ENCODE assay signal across 8 cellular contexts in genomic region chr1:37602750-37603694, GRCh38. TPM values are rescaled to one million over a fixed set of nuclear protein-coding genes. Genes with fewer than 3 reads are reported as not detected.
DNase-seq lines count a peak whose midpoint lies in the region; ATAC-seq and TF ChIP-seq lines count a peak whose summit lies in the region.

No MANE protein-coding gene starts in this region.

- H3K9me3 Mint-ChIP-seq in CD4-positive, alpha-beta memory T cell: no peaks in the 10 kb centered on the region
- H3K9me3 Mint-ChIP-seq in H9: no peaks in the 10 kb centered on the region

- no peak overlapping the region for H3K4me3 Mint-ChIP-seq in CD4-positive, alpha-beta memory T cell
- H3K4me3 Mint-ChIP-seq in H9: no peak overlapping the region

- POLR2A ChIA-PET in CD4-positive, alpha-beta memory T cell (lab: Charles Lee; ENCODE audit: partially characterized antibody): interaction anchor here (0.6 to 1.2 kb wide), 3 partner anchors 80 to 1957 kb away, joined by 3 read pairs; no protein-coding TSS in a partner anchor

- no peak overlapping the region for H2BK5ac ChIP-seq in H9 (ENCODE audit: insufficient read length, low read length)

- H2AFZ ChIP-seq in H9 (ENCODE audit: low read length): no peak overlapping the region

- H4K91ac ChIP-seq in H9 (ENCODE audit: insufficient read length, low read depth, low read length): no peak overlapping the region

- no peaks in the 10 kb centered on the region for H3K27me3 ChIP-seq in CD4-positive, alpha-beta memory T cell (ENCODE audit: insufficient read depth, low read length)
- H3K27me3 ChIP-seq in H9 (ENCODE audit: insufficient read depth, low read length) (no peaks in the 10 kb centered on the region), foreskin keratinocyte (peaks cover 40% of the 10 kb centered on the region)

- DNase-seq in CD4-positive, alpha-beta memory T cell: peak in 4 of 5 donors; percentile 47 to 58 (median 54)
- DNase-seq in H9 (peak; percentile 57), NCI-H82 (lab: John Stamatoyannopoulos, UW) (peak; percentile 82), foreskin keratinocyte (peak in 1 of 2 donors; percentile 8), retina (peak; percentile 54), GOT3 (lab: John Stamatoyannopoulos, UW) (no peak)
- peak; percentile 27 for DNase-seq in activated T-cell treated with anti-CD3 and anti-CD28 coated beads, Interleukin-2, amount 50 U/mL, for 1 hour

- CTCF ChIA-PET in CD4-positive, alpha-beta memory T cell (lab: Charles Lee; ENCODE audit: partially characterized antibody): interaction anchor here (0.8 to 10.0 kb wide), 21 partner anchors 9 to 373 kb away, joined by 3 to 228 read pairs (median 4); partner anchors contain the start of genes MTF1 and SNIP1

- H3K4me1 Mint-ChIP-seq in CD4-positive, alpha-beta memory T cell: peaks cover 0 to 7% (median 0%) of the 10 kb centered on the region in 4 donors
- no peaks in the 10 kb centered on the region for H3K4me1 Mint-ChIP-seq in H9

- no peak overlapping the region for H3K9ac ChIP-seq in H9 (ENCODE audit: extremely low read depth, insufficient read length, low read length)

- WGBS in H9 (ENCODE audit: extremely low coverage, insufficient read length, low lambda C conversion rate): no CpG with 5 or more reads among the region's 8 CpGs

- peaks cover 5% of the 10 kb centered on the region in 2 donors for H3K27me3 Mint-ChIP-seq in CD4-positive, alpha-beta memory T cell
- peaks cover 26% of the 10 kb centered on the region for H3K27me3 Mint-ChIP-seq in H9 (ENCODE audit: low read depth)

- intact Hi-C loops in CD4-positive, alpha-beta memory T cell (cut with micrococcal nuclease): loop anchor here (1.0 to 2.0 kb wide), 3 partner anchors 72 to 1232 kb away; no protein-coding TSS in a partner anchor

- peak overlapping the region in 1 of 7 donors; percentile 11 for H3K27ac Mint-ChIP-seq in CD4-positive, alpha-beta memory T cell
- no peak overlapping the region; a peak in 1 of 7 replicates for H3K27ac Mint-ChIP-seq in H9

- H3K27ac ChIP-seq in CD4-positive, alpha-beta memory T cell (ENCODE audit: low read depth, low read length): no peak overlapping the region
- H3K27ac ChIP-seq in H9 (ENCODE audit: insufficient read length, low read depth, low read length) (no peak overlapping the region), foreskin keratinocyte (no peak overlapping the region)

- H4K5ac ChIP-seq in H9 (ENCODE audit: insufficient read length, low read depth, low read length): no peak overlapping the region

- H3K4ac ChIP-seq in H9 (ENCODE audit: low read depth, low read length): no peak overlapping the region

- no peak overlapping the region for H4K8ac ChIP-seq in H9 (replicated peaks; ENCODE audit: insufficient read length, low read depth, low read length)

- ATAC-seq in foreskin keratinocyte (peak; percentile 62), GM18867 (IDR thresholded peaks at IDR 0.05; ENCODE audit: unreplicated experiment) (no peak)

- no peaks in the 10 kb centered on the region for H3K79me2 ChIP-seq in H9 (ENCODE audit: insufficient read depth, low read length)

- no peak overlapping the region for H2AK5ac ChIP-seq in H9 (ENCODE audit: insufficient read length, low read length)

- H3K18ac ChIP-seq in H9 (ENCODE audit: insufficient read length, low read depth, low read length): no peak overlapping the region

- no peak overlapping the region for H3K56ac ChIP-seq in H9 (ENCODE audit: insufficient read length, low read depth, low read length)

- H3K4me3 ChIP-seq in CD4-positive, alpha-beta memory T cell (ENCODE audit: low read length in 2 of 2): no peak overlapping the region

- H3K4me2 ChIP-seq in H9 (ENCODE audit: insufficient read depth, insufficient read length, low read length): no peak overlapping the region

- H4K20me1 ChIP-seq in H9 (ENCODE audit: control insufficient read depth, insufficient read depth, insufficient read length): no peaks in the 10 kb centered on the region

- no peaks in the 10 kb centered on the region for H3K36me3 ChIP-seq in CD4-positive, alpha-beta memory T cell (ENCODE audit: insufficient read depth, low read length)

- H3K23me2 ChIP-seq in H9 (ENCODE audit: insufficient read length, low read depth, low read length, poor library complexity, severe bottlenecking): no peaks in the 10 kb centered on the region

- H3K23ac ChIP-seq in H9 (ENCODE audit: insufficient read length, low read depth, low read length): no peak overlapping the region

- H3K4me1 ChIP-seq in CD4-positive, alpha-beta memory T cell (ENCODE audit: insufficient read depth, low read length): no peaks in the 10 kb centered on the region
- H3K4me1 ChIP-seq in H9 (ENCODE audit: insufficient read depth, low read length) (no peaks in the 10 kb centered on the region), foreskin keratinocyte (no peaks in the 10 kb centered on the region)

- H3K36me3 Mint-ChIP-seq in CD4-positive, alpha-beta memory T cell: no peaks in the 10 kb centered on the region
- no peaks in the 10 kb centered on the region for H3K36me3 Mint-ChIP-seq in H9 (ENCODE audit: insufficient read depth in 1 of 3, low read depth in 3 of 3)

- H2BK12ac ChIP-seq in H9 (ENCODE audit: insufficient read length, low read depth, low read length): no peak overlapping the region

- H2BK20ac ChIP-seq in H9 (ENCODE audit: low read depth, low read length, poor library complexity, severe bottlenecking): no peak overlapping the region

- no peak overlapping the region for H3K14ac ChIP-seq in H9 (ENCODE audit: insufficient read depth, low read length)

- H2BK15ac ChIP-seq in H9 (ENCODE audit: low read depth, low read length): no peak overlapping the region

- H3K9me3 ChIP-seq in CD4-positive, alpha-beta memory T cell (ENCODE audit: control insufficient read depth in 1 of 2, low read length in 2 of 2): no peaks in the 10 kb centered on the region
- H3K9me3 ChIP-seq in H9 (ENCODE audit: control insufficient read depth, low read depth, low read length): no peaks in the 10 kb centered on the region

- no peak overlapping the region for H3T11ph ChIP-seq in H9 (ENCODE audit: low read length)

- no peak overlapping the region for H2BK120ac ChIP-seq in H9 (ENCODE audit: low read depth, low read length, poor library complexity, severe bottlenecking)

- TF ChIP-seq CTCF in H9 (conservative IDR thresholded peaks at IDR 0.05): peak; percentile 80
- peak; percentile 65 for TF ChIP-seq CTCF in foreskin keratinocyte (conservative IDR thresholded peaks at IDR 0.05)

- H3K79me1 ChIP-seq in H9 (ENCODE audit: insufficient read depth, low read depth, low read length, poor library complexity, severe bottlenecking): no peaks in the 10 kb centered on the region

RNA-seq across cellular contexts. Expression of gene GNL2, which starts 7.3 kb away (rescaled TPM):
- total RNA-seq in CD4-positive, alpha-beta memory T cell: 10 to 100 TPM; 33.9 to 37.1 TPM
- 10 to 100 TPM; 33.6 to 56.3 TPM for polyA plus RNA-seq in CD4-positive, alpha-beta memory T cell
- total RNA-seq in H9 (2021) (101 and 106 TPM in 2 replicates), foreskin keratinocyte (99.9 and 108 TPM in 2 replicates)
- 88.2 and 97.2 TPM in 2 replicates for polyA plus RNA-seq in foreskin keratinocyte

RNA-seq across cellular contexts. Expression of gene RSPO1, which starts 31.7 kb away (rescaled TPM):
- total RNA-seq in CD4-positive, alpha-beta memory T cell: not detected
- polyA plus RNA-seq in CD4-positive, alpha-beta memory T cell: not detected
- 0.33 and 0.35 TPM in 2 replicates for total RNA-seq in H9 (2021)
- not detected in 2 replicates for total RNA-seq in foreskin keratinocyte
- polyA plus RNA-seq in foreskin keratinocyte: not detected in 2 replicates

RNA-seq across cellular contexts. Expression of gene DNALI1, which starts 46.3 kb away (rescaled TPM):
- total RNA-seq in CD4-positive, alpha-beta memory T cell: under 1 TPM in 1 of 2 experiments, not detected in 1; 0.25 TPM
- under 1 TPM in 1 of 2 donors, not detected in 1; 0.69 TPM for polyA plus RNA-seq in CD4-positive, alpha-beta memory T cell
- total RNA-seq in H9 (2021) (18.0 and 18.9 TPM in 2 replicates), foreskin keratinocyte (0.71 and 0.78 TPM in 2 replicates)
- polyA plus RNA-seq in foreskin keratinocyte: 0.77 and 1.5 TPM in 2 replicates

RNA-seq across cellular contexts. Expression of gene SNIP1, which starts 48.9 kb away (rescaled TPM):
- 10 to 100 TPM; 29.8 to 30.2 TPM for total RNA-seq in CD4-positive, alpha-beta memory T cell
- 1 to 10 TPM; 2.1 to 7.1 TPM for polyA plus RNA-seq in CD4-positive, alpha-beta memory T cell
- 15.1 and 17.5 TPM in 2 replicates for total RNA-seq in H9 (2021)
- total RNA-seq in foreskin keratinocyte: 9.5 and 10.0 TPM in 2 replicates
- polyA plus RNA-seq in foreskin keratinocyte: 5.4 and 6.5 TPM in 2 replicates

Comparison
In these comparisons a context has a peak if more than half of its experiments do, and no peak if none do; other contexts are left out.
1. RNA of gene DNALI1, which starts 46.3 kb away (total RNA-seq): 18.0 to 18.9 TPM in H9; 0.71 to 0.78 TPM in foreskin keratinocyte and 0.25 TPM in CD4-positive, alpha-beta memory T cell; every median in the first group is over 10 times any median in the second.